ENCODE assay signal across 13 cellular contexts in genomic region chr18:63298393-63299015, GRCh38. TPM values are rescaled to one million over a fixed set of nuclear protein-coding genes. Genes with fewer than 3 reads are reported as not detected.
DNase-seq lines count a peak whose midpoint lies in the region; ATAC-seq, FAIRE-seq and TF ChIP-seq lines count a peak whose summit lies in the region.
"Had no signal": no experiment of that assay in that cellular context is flagged by ENCODE, and none has a peak within 500 bp of the region (broad histone marks: within the 10 kb centered on the region; RNA-seq: fewer than 3 reads in every experiment).

No MANE protein-coding gene starts in this region.

- FAIRE-seq in HepG2 (lab: Jason Lieb, UNC) (no peak), kidney (lab: Jason Lieb, UNC) (no peak)

- H3K36me3 Mint-ChIP-seq in activated CD8-positive, alpha-beta T cell treated with anti-CD3 and anti-CD28 coated beads, Interleukin-2, amount 10 ng/mL, durations not matched to agents 7 days and 5 days (ENCODE audit: low read depth): peaks cover 87% of the 10 kb centered on the region

- TF ChIP-seq EP300 in HepG2 (IDR thresholded peaks at IDR 0.05; ENCODE audit: low read depth in 2 of 2, low read length in 2 of 2) (no peak), HepG2 (CRISPR knock-in tag; IDR thresholded peaks at IDR 0.05; ENCODE audit: borderline replicate concordance) (no peak)

- no peaks in the 10 kb centered on the region for H3K9me3 ChIP-seq in liver (ENCODE audit: control insufficient read depth in 4 of 4, low read length in 3 of 4)
- no peaks in the 10 kb centered on the region for H3K9me3 ChIP-seq in HepG2 (ENCODE audit: low read length)
- H3K9me3 ChIP-seq in kidney (ENCODE audit: control insufficient read depth in 1 of 2, low read length in 2 of 2): no peaks in the 10 kb centered on the region
- H3K9me3 ChIP-seq in thyroid gland: no peaks in the 10 kb centered on the region

- TF ChIP-seq POLR2A in HepG2 (IDR thresholded peaks at IDR 0.05; ENCODE audit: insufficient read depth in 1 of 2, low read depth in 2 of 2, low read length in 2 of 2) (no peak), thyroid gland (IDR thresholded peaks at IDR 0.05) (no peak)

- peaks cover 0 to 4% (median 0%) of the 10 kb centered on the region in 4 donors for H3K4me1 ChIP-seq in liver (ENCODE audit: control insufficient read depth in 4 of 4, insufficient read depth in 4 of 4, low read length in 3 of 4)
- H3K4me1 ChIP-seq in HepG2 (ENCODE audit: insufficient read depth, low read length): no peaks in the 10 kb centered on the region
- peaks cover 21 to 25% of the 10 kb centered on the region in 2 donors for H3K4me1 ChIP-seq in kidney (ENCODE audit: control insufficient read depth in 1 of 2, insufficient read depth in 1 of 2, low read depth in 1 of 2, low read length in 2 of 2)
- peaks cover 52 to 74% of the 10 kb centered on the region in 2 donors for H3K4me1 ChIP-seq in thyroid gland

- H3K9ac ChIP-seq in liver (ENCODE audit: low read depth in 1 of 2, low read length in 2 of 2) (no peak overlapping the region), HepG2 (ENCODE audit: insufficient read depth, low read depth, low read length) (no peak overlapping the region), kidney (ENCODE audit: low read length in 2 of 2) (no peak overlapping the region)
- H3K9ac ChIP-seq: GM23248 had no signal

- 76% methylated on average over 5 of the region's 5 CpGs for WGBS in liver
- WGBS in HepG2 (ENCODE audit: low lambda C conversion rate): 45% methylated on average over 5 of the region's 5 CpGs
- 49 to 56% methylated on average over 5 of the region's 5 CpGs for WGBS in thyroid gland, 2 donors

- H3K27me3 Mint-ChIP-seq in activated CD8-positive, alpha-beta T cell treated with anti-CD3 and anti-CD28 coated beads, Interleukin-2, amount 10 ng/mL, durations not matched to agents 7 days and 5 days (ENCODE audit: low read depth): no peaks in the 10 kb centered on the region

- CTCF ChIA-PET in HepG2 (lab: Yijun Ruan, JAX; ENCODE audit: low intra/inter-chr PET ratio, low total read pairs): no interaction called here
- CTCF ChIA-PET in activated CD8-positive, alpha-beta T cell treated with anti-CD3 and anti-CD28 coated beads, Interleukin-2, amount 10 ng/mL, durations not matched to agents 7 days and 5 days (lab: Charles Lee): interaction anchor here (0.7 to 2.0 kb wide), 12 partner anchors 9 to 282 kb away, joined by 3 to 18 read pairs (median 5); partner anchors contain the start of gene BCL2

- no peak overlapping the region for H2AFZ ChIP-seq in HepG2 (ENCODE audit: low read length)
- H2AFZ ChIP-seq: GM23248 had no signal

- H3K27ac ChIP-seq in liver (ENCODE audit: low read depth in 1 of 2, low read length in 2 of 2) (no peak overlapping the region), HepG2 (ENCODE audit: extremely low read length, insufficient read depth, low read length) (no peak overlapping the region), kidney (ENCODE audit: low read depth in 2 of 2, low read length in 2 of 2) (peak overlapping the region; percentile 3 to 26), thyroid gland (peak overlapping the region; percentile 31 to 79 (median 79))
- H3K27ac ChIP-seq: cardiac muscle cell, GM23248 had no signal

- no peak overlapping the region for H3K4me2 ChIP-seq in HepG2 (ENCODE audit: low read depth, low read length)

- H3K4me3 Mint-ChIP-seq in activated CD8-positive, alpha-beta T cell treated with anti-CD3 and anti-CD28 coated beads, Interleukin-2, amount 10 ng/mL, durations not matched to agents 7 days and 5 days: peak overlapping the region; percentile 62

- POLR2A ChIA-PET in HepG2 (lab: Yijun Ruan, JAX): no interaction called here
- POLR2A ChIA-PET in activated CD8-positive, alpha-beta T cell treated with anti-CD3 and anti-CD28 coated beads, Interleukin-2, amount 10 ng/mL, durations not matched to agents 7 days and 5 days (lab: Charles Lee): interaction anchor here (1.1 to 4.2 kb wide), 5 partner anchors 16 to 117 kb away, joined by 3 to 24 read pairs (median 5); partner anchors contain the start of gene BCL2

- H4K20me1 ChIP-seq in HepG2 (ENCODE audit: insufficient read depth, low read length): no peaks in the 10 kb centered on the region

- H3K4me3 ChIP-seq in liver (ENCODE audit: low read depth in 1 of 3, low read length in 3 of 3) (no peak overlapping the region), HepG2 (replicated peaks in 1 of 3; ENCODE audit: insufficient read depth in 1 of 3, low read depth in 2 of 3, low read length in 3 of 3) (no peak overlapping the region), kidney (ENCODE audit: low read length in 2 of 2) (no peak overlapping the region), thyroid gland (replicated peaks in 1 of 3) (no peak overlapping the region)
- H3K4me3 ChIP-seq: cardiac muscle cell, GM23248 had no signal

- H3K9me3 Mint-ChIP-seq in activated CD8-positive, alpha-beta T cell treated with anti-CD3 and anti-CD28 coated beads, Interleukin-2, amount 10 ng/mL, durations not matched to agents 7 days and 5 days (ENCODE audit: insufficient read depth): no peaks in the 10 kb centered on the region

- ATAC-seq in HepG2 (no peak), GM21737 (IDR thresholded peaks at IDR 0.05; ENCODE audit: unreplicated experiment) (no peak), GM18907 (IDR thresholded peaks at IDR 0.05; ENCODE audit: unreplicated experiment) (no peak)
- ATAC-seq in activated CD8-positive, alpha-beta T cell treated with anti-CD3 and anti-CD28 coated beads, Interleukin-2, amount 10 ng/mL, durations not matched to agents 7 days and 5 days: peak; percentile 55

- H3K27ac Mint-ChIP-seq in activated CD8-positive, alpha-beta T cell treated with anti-CD3 and anti-CD28 coated beads, Interleukin-2, amount 10 ng/mL, durations not matched to agents 7 days and 5 days: peak overlapping the region; percentile 86

- DNase-seq in HepG2 (ENCODE audit: low spot score) (no peak), kidney (no peak), thyroid gland (no peak), DMS53 (lab: John Stamatoyannopoulos, UW) (no peak)
- DNase-seq in activated CD8-positive, alpha-beta T cell treated with anti-CD3 and anti-CD28 coated beads, Interleukin-2, amount 10 ng/mL, durations not matched to agents 7 days and 5 days: peak; percentile 67
- DNase-seq: activated CD8-positive, alpha-beta memory T cell treated with anti-CD3 and anti-CD28 coated beads for 24 hours; GDM1; GM23248; NCI-H187 treated with DMSO at 0.1 percent for 48 hours had no signal

- H3K27me3 ChIP-seq in liver (ENCODE audit: control insufficient read depth in 4 of 4, insufficient read depth in 4 of 4, low read length in 3 of 4) (no peaks in the 10 kb centered on the region), HepG2 (ENCODE audit: control insufficient read depth in 1 of 2, insufficient read depth in 2 of 2, low read length in 2 of 2) (no peaks in the 10 kb centered on the region; a peak in 1 of 5 replicates), thyroid gland (no peaks in the 10 kb centered on the region)
- H3K27me3 ChIP-seq: cardiac muscle cell had no signal

- intact Hi-C loops in HepG2 (cut with micrococcal nuclease; ENCODE audit: unreplicated experiment) (no loop called here), kidney (cut with DNase I) (no loop called here), thyroid gland (cut with DNase I) (no loop called here)

- H3K36me3 ChIP-seq in liver (ENCODE audit: control insufficient read depth in 4 of 4, insufficient read depth in 3 of 4, low read depth in 1 of 4, low read length in 3 of 4): no peaks in the 10 kb centered on the region
- H3K36me3 ChIP-seq in HepG2 (replicated peaks in 1 of 2; ENCODE audit: control insufficient read depth in 1 of 2, insufficient read depth in 2 of 2, low read length in 2 of 2): no peaks in the 10 kb centered on the region
- H3K36me3 ChIP-seq in kidney (ENCODE audit: control insufficient read depth in 1 of 2, insufficient read depth in 2 of 2, low read length in 2 of 2): no peaks in the 10 kb centered on the region
- no peaks in the 10 kb centered on the region for H3K36me3 ChIP-seq in thyroid gland
- H3K36me3 ChIP-seq: cardiac muscle cell had no signal

- TF ChIP-seq RAD21 in liver (IDR thresholded peaks at IDR 0.05) (no peak), HepG2 (CRISPR knock-in tag; IDR thresholded peaks at IDR 0.05) (no peak)

- in situ Hi-C loops in HepG2 (cut with HindIII; ENCODE audit: extremely low pct_ligation_motif_present, low pct_unique_long_range_greater_than_20kb): no loop called here

- H3K4me1 Mint-ChIP-seq in activated CD8-positive, alpha-beta T cell treated with anti-CD3 and anti-CD28 coated beads, Interleukin-2, amount 10 ng/mL, durations not matched to agents 7 days and 5 days (ENCODE audit: low read depth): peaks cover 84% of the 10 kb centered on the region

- no peaks in the 10 kb centered on the region for H3K79me2 ChIP-seq in HepG2 (ENCODE audit: insufficient read depth, low read length)

- TF ChIP-seq CTCF in liver (IDR thresholded peaks at IDR 0.05; ENCODE audit: low read depth, low read length, missing input control) (no peak), HepG2 (CRISPR knock-in tag; IDR thresholded peaks at IDR 0.05) (no peak), kidney (IDR thresholded peaks at IDR 0.05; ENCODE audit: borderline replicate concordance, extremely low read depth, insufficient read depth) (no peak), thyroid gland (IDR thresholded peaks at IDR 0.05) (no peak)

- no TSS peak for BruUV-seq in HepG2 (replicated peaks; lab: Mats Ljungman, UMichigan)

RNA-seq across cellular contexts. Expression of gene BCL2, which starts 21.1 kb away (rescaled TPM):
- 1 to 10 TPM; 2.1 to 3.9 TPM for total RNA-seq in liver
- polyA plus RNA-seq in liver: under 1 TPM; 0.40 to 0.69 TPM
- 0.42 and 0.53 TPM in 2 replicates for total RNA-seq in HepG2 (2016; rRNA removed; fragmentation: Illumina TruSeq; extraction: Trizol)
- total RNA-seq in HepG2 (2016; cell fraction: cytosol; rRNA removed; fragmentation: Illumina TruSeq; extraction: Trizol; ENCODE audit: low read depth): 0.10 and 0.26 TPM in 2 replicates
- total RNA-seq in HepG2 (2016; cell fraction: insoluble cytoplasmic fraction; rRNA removed; fragmentation: Illumina TruSeq; extraction: Trizol): 0.42 and 0.52 TPM in 2 replicates
- total RNA-seq in HepG2 (2016; cell fraction: membrane; rRNA removed; fragmentation: Illumina TruSeq; extraction: Trizol): 0.40 and 0.48 TPM in 2 replicates
- total RNA-seq in HepG2 (2016; cell fraction: nucleus; rRNA removed; fragmentation: Illumina TruSeq; extraction: Trizol): 0.75 and 0.87 TPM in 2 replicates
- polyA plus RNA-seq in HepG2 (2011; rRNA removed): 0.07 and 0.08 TPM in 2 replicates
- polyA plus RNA-seq in HepG2 (2011; cell fraction: cytosol; rRNA removed): 0.05 TPM in 2 replicates
- polyA plus RNA-seq in HepG2 (2011; cell fraction: nucleus; rRNA removed): 0.07 and 0.18 TPM in 2 replicates
- 0.09 and 0.17 TPM in 2 replicates for polyA plus RNA-seq in HepG2 (2012)
- 0.18 and 0.21 TPM in 2 replicates for polyA plus RNA-seq in HepG2 (2016; cell fraction: cytosol; fragmentation: Illumina TruSeq; extraction: Trizol; ENCODE audit: low read depth)
- 0.25 and 0.49 TPM in 2 replicates for polyA plus RNA-seq in HepG2 (2016; cell fraction: insoluble cytoplasmic fraction; fragmentation: Illumina TruSeq; extraction: Trizol; ENCODE audit: low read depth)
- 0.23 and 0.28 TPM in 2 replicates for polyA plus RNA-seq in HepG2 (2016; cell fraction: membrane; fragmentation: Illumina TruSeq; extraction: Trizol; ENCODE audit: low read depth)
- polyA plus RNA-seq in HepG2 (2016; cell fraction: nucleus; fragmentation: Illumina TruSeq; extraction: Trizol; ENCODE audit: insufficient read depth, low read depth): 0.20 and 0.27 TPM in 2 replicates
- 0.04 and 5.3 TPM in 2 replicates for polyA minus RNA-seq in HepG2 (2011; rRNA and poly(A)+ RNA removed; ENCODE audit: low replicate concordance)
- polyA minus RNA-seq in HepG2 (2011; cell fraction: cytosol; rRNA and poly(A)+ RNA removed): 0.09 and 0.10 TPM in 2 replicates
- polyA minus RNA-seq in HepG2 (2011; cell fraction: nucleus; rRNA and poly(A)+ RNA removed): 0.99 and 1.0 TPM in 2 replicates
- 100 to 1,000 TPM; 140 TPM for total RNA-seq in activated CD8-positive, alpha-beta T cell treated with anti-CD3 and anti-CD28 coated beads, Interleukin-2, amount 10 ng/mL, durations not matched to agents 7 days and 5 days
- 39.2 TPM for total RNA-seq in kidney
- polyA plus RNA-seq in kidney (ENCODE audit: insufficient read depth, low read depth, low replicate concordance): 6.0 TPM
- 100 to 1,000 TPM; 108 to 163 (median 115) TPM for total RNA-seq in thyroid gland

Comparison
In these comparisons a context has a peak if more than half of its experiments do, and no peak if none do; other contexts are left out.
1. H3K27ac ChIP-seq: peak in kidney (2 of 2) and thyroid gland (3 of 3); none in liver (0 of 2) and HepG2 (single experiment).